1 cellular context compared by ENCODE assay signal in the genomic region with DNA sequence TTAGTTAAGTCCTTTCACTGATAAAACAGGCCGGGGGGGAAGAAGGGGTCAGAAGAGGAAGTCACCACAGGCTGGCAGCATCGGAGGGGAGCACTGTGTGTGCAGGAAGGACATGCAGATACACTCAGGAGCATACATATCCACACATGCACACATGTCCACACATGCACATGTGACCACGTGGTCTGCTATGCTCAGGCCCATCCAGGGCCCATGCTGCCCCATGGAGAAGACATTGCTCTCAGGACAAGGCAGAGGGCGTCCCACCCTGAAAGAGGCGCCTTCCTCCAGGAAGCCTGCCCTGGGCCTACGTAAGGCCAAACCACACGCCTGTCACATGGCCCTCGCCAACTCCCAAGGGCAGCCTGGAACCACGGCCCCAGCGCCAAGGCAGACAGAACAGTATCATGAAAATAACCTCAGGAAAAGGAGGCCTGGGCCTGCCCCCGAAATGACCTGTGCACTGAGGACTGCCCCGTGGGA.
TF ChIP-seq lines count a peak whose summit lies in the region.

No MANE protein-coding gene starts in this region.

TF ChIP-seq in H1, 55 proteins besides CTCF, POLR2A, EP300 and RAD21:
- TF ChIP-seq POLR2AphosphoS5 (IDR thresholded peaks at IDR 0.05; ENCODE audit: low read depth, low read length) = peak; percentile 66
- TF ChIP-seq, protein P1, sequence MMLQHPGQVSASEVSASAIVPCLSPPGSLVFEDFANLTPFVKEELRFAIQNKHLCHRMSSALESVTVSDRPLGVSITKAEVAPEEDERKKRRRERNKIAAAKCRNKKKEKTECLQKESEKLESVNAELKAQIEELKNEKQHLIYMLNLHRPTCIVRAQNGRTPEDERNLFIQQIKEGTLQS (IDR thresholded peaks at IDR 0.05; ENCODE audit: insufficient read depth, low read depth, low read length) = no peak
